ENCODE assay signal across 10 cellular contexts in genomic region chr3:27253831-27254230, GRCh38.
DNase-seq lines count a peak whose midpoint lies in the region; ATAC-seq and TF ChIP-seq lines count a peak whose summit lies in the region.
"Had no signal": no experiment of that assay in that cellular context is flagged by ENCODE, and none has a peak within 500 bp of the region (broad histone marks: within the 10 kb centered on the region; RNA-seq: fewer than 3 reads in every experiment).

No MANE protein-coding gene starts in this region.

- no peak overlapping the region for H2AK5ac ChIP-seq in mesenchymal stem cell (ENCODE audit: low read length, severe bottlenecking)

- H3K4me1 ChIP-seq in breast epithelium (no peaks in the 10 kb centered on the region), mesenchymal stem cell (ENCODE audit: control insufficient read depth, insufficient read depth, low read depth, low read length) (no peaks in the 10 kb centered on the region)

- H3K18ac ChIP-seq in mesenchymal stem cell (ENCODE audit: low read depth in 1 of 2, low read length in 2 of 2), result no peak overlapping the region

- no peak overlapping the region for H3K23ac ChIP-seq in mesenchymal stem cell (ENCODE audit: low read length in 2 of 2)

- ATAC-seq in HG02678 (IDR thresholded peaks at IDR 0.05; ENCODE audit: unreplicated experiment) (peak; percentile 89), natural killer cell (no peak)

- H3K4ac ChIP-seq in mesenchymal stem cell (ENCODE audit: low read depth in 1 of 2, low read length in 2 of 2), result no peak overlapping the region

- H4K91ac ChIP-seq in mesenchymal stem cell (ENCODE audit: low read length), result no peak overlapping the region

- H3K27ac Mint-ChIP-seq in natural killer cell, result no peak overlapping the region
- H3K27ac Mint-ChIP-seq: T-helper 1 cell treated with Interleukin-12 subunit alpha and Interleukin-12 subunit beta and Interleukin-4 antibody, amounts not matched to agents 30 μg/mL and 1 μg/mL, for 36 hours had no signal

- H3K27me3 ChIP-seq in breast epithelium (no peaks in the 10 kb centered on the region), mesenchymal stem cell (ENCODE audit: control insufficient read depth in 1 of 2, insufficient read depth in 1 of 2, low read length in 2 of 2) (no peaks in the 10 kb centered on the region)

- H2AFZ ChIP-seq in mesenchymal stem cell (ENCODE audit: low read depth, low read length), result no peak overlapping the region

- WGBS in mesenchymal stem cell, result 65% methylated on average over 4 of the region's 7 CpGs

- peaks cover 0 to 6% of the 10 kb centered on the region in 2 donors for H3K27me3 Mint-ChIP-seq in natural killer cell (ENCODE audit: low read depth in 2 of 2)

- no peak overlapping the region for H4K8ac ChIP-seq in mesenchymal stem cell (ENCODE audit: low read length)

- no peaks in the 10 kb centered on the region for H3K9me3 ChIP-seq in breast epithelium
- H3K9me3 ChIP-seq in mesenchymal stem cell (ENCODE audit: control insufficient read depth, low read length), result no peaks in the 10 kb centered on the region
- H3K9me3 ChIP-seq: neutrophil had no signal

- H2BK5ac ChIP-seq in mesenchymal stem cell (ENCODE audit: low read depth, low read length, poor library complexity, severe bottlenecking), result no peak overlapping the region

- H3K9me3 Mint-ChIP-seq in natural killer cell, result peaks cover 0 to 5% of the 10 kb centered on the region in 2 donors
- H3K9me3 Mint-ChIP-seq: T-helper 1 cell treated with Interleukin-12 subunit alpha and Interleukin-12 subunit beta and Interleukin-4 antibody, amounts not matched to agents 30 μg/mL and 1 μg/mL, for 36 hours had no signal

- no peaks in the 10 kb centered on the region for H3K4me1 Mint-ChIP-seq in natural killer cell

- H3K14ac ChIP-seq in mesenchymal stem cell (ENCODE audit: low read length in 2 of 2), result no peak overlapping the region

- H3K4me3 Mint-ChIP-seq in natural killer cell, result no peak overlapping the region
- H3K4me3 Mint-ChIP-seq: T-helper 1 cell treated with Interleukin-12 subunit alpha and Interleukin-12 subunit beta and Interleukin-4 antibody, amounts not matched to agents 30 μg/mL and 1 μg/mL, for 36 hours had no signal

- no peak overlapping the region for H3K4me3 ChIP-seq in GM12875 (ENCODE audit: low read depth, low read length)
- no peak overlapping the region for H3K4me3 ChIP-seq in breast epithelium
- H3K4me3 ChIP-seq in mesenchymal stem cell (ENCODE audit: insufficient read depth in 1 of 2, low read depth in 1 of 2, low read length in 2 of 2), result no peak overlapping the region

- no peak overlapping the region for H2BK12ac ChIP-seq in mesenchymal stem cell (ENCODE audit: low read length in 2 of 2)

- TF ChIP-seq POLR2A in breast epithelium (IDR thresholded peaks at IDR 0.05), result no peak

- intact Hi-C loops in breast epithelium (cut with DNase I; ENCODE audit: low total_unique reads) (no loop called here), natural killer cell (cut with micrococcal nuclease) (no loop called here)

- no peak overlapping the region for H3K9ac ChIP-seq in mesenchymal stem cell (ENCODE audit: low read length)

- TF ChIP-seq CTCF in GM12875 (IDR thresholded peaks at IDR 0.05; ENCODE audit: borderline replicate concordance, insufficient read depth, low read depth, low read length), result peak; percentile 45; the same call in 1 of the 2 replicates
- TF ChIP-seq CTCF in breast epithelium (IDR thresholded peaks at IDR 0.05), result peak in 2 of 3 donors; percentile 15 to 52
- TF ChIP-seq CTCF in natural killer cell (IDR thresholded peaks at IDR 0.05), result no peak

- no peaks in the 10 kb centered on the region for H3K36me3 ChIP-seq in breast epithelium
- H3K36me3 ChIP-seq in mesenchymal stem cell (ENCODE audit: control insufficient read depth in 1 of 2, insufficient read depth in 2 of 2, low read depth in 1 of 2, low read length in 2 of 2), result peaks cover 0 to 42% of the 10 kb centered on the region in 2 experiments
- H3K36me3 ChIP-seq: neutrophil had no signal

- DNase-seq in AML-193 (lab: John Stamatoyannopoulos, UW) (peak; percentile 44 to 45), NCI-H460 (ENCODE audit: extremely low read depth, low read depth) (peak; percentile 51), breast epithelium (ENCODE audit: low spot score in 2 of 2) (peak; percentile 51 to 90), mesenchymal stem cell (peak; percentile 40), natural killer cell (no peak)
- no peak for DNase-seq in activated CD4-positive, CD25-positive, alpha-beta regulatory T cell treated with anti-CD3 and anti-CD28 coated beads, Interleukin-2, amount 50 U/mL, for 72 hours

- no peak overlapping the region for H2BK120ac ChIP-seq in mesenchymal stem cell (ENCODE audit: low read depth, low read length)

- H3K27ac ChIP-seq in breast epithelium (peak overlapping the region in 1 of 2 donors; percentile 50), mesenchymal stem cell (ENCODE audit: low read length, poor library complexity, severe bottlenecking) (no peak overlapping the region)
- H3K27ac ChIP-seq: neutrophil had no signal

- no peak overlapping the region for H2BK15ac ChIP-seq in mesenchymal stem cell (ENCODE audit: low read depth, poor library complexity, severe bottlenecking)

- H3K79me1 ChIP-seq in mesenchymal stem cell (replicated peaks; ENCODE audit: low read length, poor library complexity, severe bottlenecking), result no peaks in the 10 kb centered on the region

- H3K4me2 ChIP-seq in mesenchymal stem cell (ENCODE audit: low read length, poor library complexity, severe bottlenecking), result no peak overlapping the region

- no peaks in the 10 kb centered on the region for H3K36me3 Mint-ChIP-seq in natural killer cell

Comparison
In these comparisons a context has a peak if more than half of its experiments do, and no peak if none do; other contexts are left out.
1. DNase-seq: peak in AML-193 (2 of 2), NCI-H460 (single experiment), breast epithelium (2 of 2) and mesenchymal stem cell (single experiment); none in natural killer cell (single experiment) and activated CD4-positive, CD25-positive, alpha-beta regulatory T cell treated with anti-CD3 and anti-CD28 coated beads, Interleukin-2, amount 50 U/mL, for 72 hours (single experiment).